13 cellular contexts compared by ENCODE assay signal in the genomic region with DNA sequence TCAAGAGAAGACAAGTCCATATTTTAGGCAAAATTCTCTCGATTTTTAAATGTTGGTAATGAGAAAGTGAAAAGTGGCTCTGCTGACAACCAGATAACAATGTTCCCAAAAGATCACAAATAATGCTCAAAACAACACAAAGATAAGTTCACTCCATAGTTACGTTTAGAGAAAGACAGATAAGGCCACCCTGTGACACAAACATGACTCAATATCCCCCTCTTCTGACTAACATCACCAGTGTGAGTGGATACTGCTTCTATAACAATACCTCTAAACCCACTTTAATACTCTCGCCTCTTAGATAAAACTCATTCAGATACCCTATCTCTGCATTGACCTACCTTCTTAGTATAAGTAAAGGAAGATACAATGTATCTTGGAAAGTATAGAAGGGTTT. TPM values are rescaled to one million over a fixed set of nuclear protein-coding genes. Genes with fewer than 3 reads are reported as not detected.
DNase-seq lines count a peak whose midpoint lies in the region; ATAC-seq and TF ChIP-seq lines count a peak whose summit lies in the region.
"Had no signal": no experiment of that assay in that cellular context is flagged by ENCODE, and none has a peak within 500 bp of the region (broad histone marks: within the 10 kb centered on the region; RNA-seq: fewer than 3 reads in every experiment).

No MANE protein-coding gene starts in this region.

- no peaks in the 10 kb centered on the region for H3K9me3 ChIP-seq in esophagus squamous epithelium

- peak; percentile 72 for DNase-seq in A172 (ENCODE audit: low spot score)
- no peak for DNase-seq in HEK293T (ENCODE audit: extremely low spot score)
- peak; percentile 44 for DNase-seq in RPMI7951 (ENCODE audit: low read depth)
- peak; percentile 46 for DNase-seq in fibroblast of peridontal ligament (ENCODE audit: extremely low read depth)
- DNase-seq in activated T-cell treated with anti-CD3 and anti-CD28 coated beads, Interleukin-2, amount 50 U/mL, for 48 hours, result no peak
- no peak for DNase-seq in anterior cingulate cortex (lab: John Stamatoyannopoulos, UW)
- DNase-seq in esophagus squamous epithelium (lab: John Stamatoyannopoulos, UW), result no peak
- DNase-seq: activated CD4-positive, alpha-beta T cell treated with anti-CD3 and anti-CD28 coated beads, Interleukin-2, amount 50 U/mL, for 4 hours; activated naive CD8-positive, alpha-beta T cell treated with anti-CD3 and anti-CD28 coated beads, Interleukin-2, amount 10 ng/mL, durations not matched to agents 7 days and 5 days; NCI-H1436; substantia nigra had no signal

- H3K27ac ChIP-seq in esophagus squamous epithelium, result no peak overlapping the region
- H3K27ac ChIP-seq: C4-2B had no signal

- no peak for TF ChIP-seq POLR2A in esophagus squamous epithelium (IDR thresholded peaks at IDR 0.05)

- CTCF ChIA-PET in HEK293T (lab: Yijun Ruan, JAX), result no interaction called here

- H3K27me3 ChIP-seq in esophagus squamous epithelium, result no peaks in the 10 kb centered on the region

- WGBS in esophagus squamous epithelium, 2 donors, result 50 to 54% methylated on average over 3 of the region's 3 CpGs

- intact Hi-C loops in esophagus squamous epithelium (cut with DNase I), result no loop called here

- H3K4me1 ChIP-seq in esophagus squamous epithelium, result no peaks in the 10 kb centered on the region

- no peak overlapping the region for H3K4me3 ChIP-seq in esophagus squamous epithelium

- POLR2A ChIA-PET in HEK293T (lab: Yijun Ruan, JAX), result no interaction called here

- TF ChIP-seq CTCF in esophagus squamous epithelium (IDR thresholded peaks at IDR 0.05), result no peak

- no peaks in the 10 kb centered on the region for H3K36me3 ChIP-seq in esophagus squamous epithelium

- ATAC-seq in GM18873 (IDR thresholded peaks at IDR 0.05; ENCODE audit: low FRiP score, unreplicated experiment), result no peak

TF ChIP-seq in HEK293T, 16 proteins besides CTCF, POLR2A, EP300 and RAD21:
- TF ChIP-seq ZNF384 (IDR thresholded peaks at IDR 0.05) (peak; percentile 7; the same call in 1 of the 2 replicates), LEF1 (IDR thresholded peaks at IDR 0.05; ENCODE audit: borderline replicate concordance) (no peak), ARNT (IDR thresholded peaks at IDR 0.05) (no peak), NFRKB (IDR thresholded peaks at IDR 0.05) (no peak), SUZ12 (IDR thresholded peaks at IDR 0.05) (no peak), FOXM1 (IDR thresholded peaks at IDR 0.05; ENCODE audit: borderline replicate concordance) (no peak)

RNA-seq across cellular contexts. Expression of a gene that starts 51.2 kb away (rescaled TPM):
- 12.4 and 16.5 TPM in 2 replicates for total RNA-seq in A172 (2014; rRNA removed; shearing (Covaris generic))
- not detected in 2 replicates for total RNA-seq in RPMI7951 (2014; rRNA removed; shearing (Covaris generic))
- total RNA-seq in esophagus squamous epithelium, result not detected
- total RNA-seq: activated naive CD8-positive, alpha-beta T cell treated with anti-CD3 and anti-CD28 coated beads, Interleukin-2, amount 10 ng/mL, durations not matched to agents 7 days and 5 days had no signal

Comparison
In these comparisons a context has a peak if more than half of its experiments do, and no peak if none do; other contexts are left out.
1. DNase-seq: peak in A172 (single experiment), RPMI7951 (single experiment) and fibroblast of peridontal ligament (single experiment); none in HEK293T (single experiment), activated T-cell treated with anti-CD3 and anti-CD28 coated beads, Interleukin-2, amount 50 U/mL, for 48 hours (0 of 2), anterior cingulate cortex (0 of 58) and esophagus squamous epithelium (single experiment).
2. RNA of a gene that starts 51.2 kb away (total RNA-seq): 12.4 to 16.5 TPM in A172; not detected in RPMI7951 and not detected in esophagus squamous epithelium; every median in the first group is over 10 times any median in the second.